ENCODE assay signal across 1 cellular context in genomic region chr2:191059308-191059707, GRCh38.
TF ChIP-seq lines count a peak whose summit lies in the region.

No MANE protein-coding gene starts in this region.

TF ChIP-seq in GM12878, 131 proteins besides CTCF, POLR2A, EP300 and RAD21:
- no peak for TF ChIP-seq IRF3 (IDR thresholded peaks at IDR 0.05)
- no peak for TF ChIP-seq TAF1 (IDR thresholded peaks at IDR 0.05; ENCODE audit: borderline replicate concordance, low read depth, low read length)
- TF ChIP-seq JUNB (IDR thresholded peaks at IDR 0.05) = peak; percentile 22; the same call in 1 of the 2 replicates
TF ChIP-seq in GM12878: peak in this region for 1.
